In genomic region chr16:55376567-55377167, GRCh38 we compare ENCODE assay signal across 2 cellular contexts.
TF ChIP-seq lines count a peak whose summit lies in the region.

No MANE protein-coding gene starts in this region.

TF ChIP-seq in K562, 482 proteins besides CTCF, POLR2A, EP300 and RAD21 (continues in another document):
- TF ChIP-seq L3MBTL2 (IDR thresholded peaks at IDR 0.05) (peak; percentile 97), SIN3B (IDR thresholded peaks at IDR 0.05; ENCODE audit: low read depth) (no peak), GTF2A2 (tag; IDR thresholded peaks at IDR 0.05) (no peak), ZNF347 (CRISPR knock-in tag; IDR thresholded peaks at IDR 0.05; ENCODE audit: low read depth) (no peak), MAFF (IDR thresholded peaks at IDR 0.05; ENCODE audit: low read length) (no peak), CEBPB (tag; IDR thresholded peaks at IDR 0.05) (0 out of 2 replicates have a peak, but pooled peaks have one; percentile 11), RNF2 (IDR thresholded peaks at IDR 0.05) (peak; percentile 39; the same call in 1 of the 2 replicates), ZFPM2 (CRISPR knock-in tag; IDR thresholded peaks at IDR 0.05) (no peak), LCOR (CRISPR knock-in tag; IDR thresholded peaks at IDR 0.05) (no peak), VEZF1 (CRISPR knock-in tag; IDR thresholded peaks at IDR 0.05) (peak; percentile 21; the same call in 1 of the 2 replicates), NFATC3 (IDR thresholded peaks at IDR 0.05) (no peak), ZNF449 (CRISPR knock-in tag; IDR thresholded peaks at IDR 0.05) (0 out of 2 replicates have a peak, but pooled peaks have one; percentile 39), NFRKB (IDR thresholded peaks at IDR 0.05; ENCODE audit: low read depth) (no peak), RBM39 (optimal IDR thresholded peaks at IDR 0.05; ENCODE audit: low read depth, low read length) (no peak), COPS2 (conservative IDR thresholded peaks at IDR 0.05) (no peak), ZNF398 (CRISPR knock-in tag; IDR thresholded peaks at IDR 0.05) (no peak), ZNF263 (CRISPR knock-in tag; IDR thresholded peaks at IDR 0.05; ENCODE audit: borderline replicate concordance) (no peak), TAL1 (IDR thresholded peaks at IDR 0.05) (no peak), NR2C2 (CRISPR knock-in tag; IDR thresholded peaks at IDR 0.05) (no peak), NR2C2 (tag; IDR thresholded peaks at IDR 0.05) (peak; percentile 73; the same call in 1 of the 2 replicates), TRIM24 (IDR thresholded peaks at IDR 0.05) (peak in 1 of 2 experiments; percentile 42; a peak in 2 of 4 replicates), ZNF589 (CRISPR knock-in tag; IDR thresholded peaks at IDR 0.05; ENCODE audit: low read depth) (peak; percentile 95), ZNF431 (CRISPR knock-in tag; IDR thresholded peaks at IDR 0.05) (no peak), MNT (conservative IDR thresholded peaks at IDR 0.05) (no peak), ZNF274 (IDR thresholded peaks at IDR 0.05; ENCODE audit: borderline replicate concordance, low read depth, low read length) (no peak), ATF1 (CRISPR knock-in tag; IDR thresholded peaks at IDR 0.05) (no peak), ATF1 (tag; IDR thresholded peaks at IDR 0.05) (no peak)

TF ChIP-seq in H1, 55 proteins besides CTCF, POLR2A, EP300 and RAD21:
- no peak for TF ChIP-seq BACH1 (IDR thresholded peaks at IDR 0.05; ENCODE audit: low read length)
- no peak for TF ChIP-seq HDAC6 (IDR thresholded peaks at IDR 0.05; ENCODE audit: low read depth, low read length)
- TF ChIP-seq CHD7 (IDR thresholded peaks at IDR 0.05; ENCODE audit: insufficient replicate concordance, low read length) = no peak
- no peak for TF ChIP-seq KDM4A (IDR thresholded peaks at IDR 0.05; ENCODE audit: low read depth, low read length, severe bottlenecking)
- TF ChIP-seq SP2 (IDR thresholded peaks at IDR 0.05; ENCODE audit: low read length) = no peak
- TF ChIP-seq SIRT6 (IDR thresholded peaks at IDR 0.05; ENCODE audit: low read length) = no peak
- no peak for TF ChIP-seq EGR1 (IDR thresholded peaks at IDR 0.05; ENCODE audit: borderline replicate concordance, low read depth, low read length)
- TF ChIP-seq PHF8 (conservative IDR thresholded peaks at IDR 0.05; ENCODE audit: low read depth, low read length) = no peak
- no peak for TF ChIP-seq SIX5 (IDR thresholded peaks at IDR 0.05; ENCODE audit: low read depth, low read length)
